ENCODE assay signal across 22 cellular contexts in genomic region chr1:71422221-71422620, GRCh38.
DNase-seq lines count a peak whose midpoint lies in the region; ATAC-seq and TF ChIP-seq lines count a peak whose summit lies in the region.
"Had no signal": no experiment of that assay in that cellular context is flagged by ENCODE, and none has a peak within 500 bp of the region (broad histone marks: within the 10 kb centered on the region; RNA-seq: fewer than 3 reads in every experiment).

No MANE protein-coding gene starts in this region.

- no peak for ATAC-seq in WTC11
- ATAC-seq in activated T-helper 17 cell treated with anti-CD3 and anti-CD28 coated beads, Interleukin-2, amount 50 U/mL, for 72 hours (replicated peaks): no peak
- ATAC-seq: CD8-positive, alpha-beta T cell; HepG2 had no signal

- CTCF ChIA-PET in WTC11 (lab: Charles Lee): no interaction called here

- H3K36me3 Mint-ChIP-seq in WTC11 (no peaks in the 10 kb centered on the region), mesothelial cell of epicardium (no peaks in the 10 kb centered on the region)
- no peaks in the 10 kb centered on the region for H3K36me3 Mint-ChIP-seq in activated T-helper 17 cell treated with anti-CD3 and anti-CD28 coated beads, Interleukin-2, amount 50 U/mL, for 72 hours (ENCODE audit: low read depth)
- H3K36me3 Mint-ChIP-seq: CD8-positive, alpha-beta T cell had no signal

- intact Hi-C loops in dorsolateral prefrontal cortex (cut with DNase I): no loop called here

- no peaks in the 10 kb centered on the region for H3K27me3 Mint-ChIP-seq in WTC11 (ENCODE audit: low read depth)
- H3K27me3 Mint-ChIP-seq in mesothelial cell of epicardium (ENCODE audit: low read depth): no peaks in the 10 kb centered on the region
- H3K27me3 Mint-ChIP-seq in activated T-helper 17 cell treated with anti-CD3 and anti-CD28 coated beads, Interleukin-2, amount 50 U/mL, for 72 hours: no peaks in the 10 kb centered on the region

- TF ChIP-seq CTCF in WTC11 (IDR thresholded peaks at IDR 0.05): no peak
- no peak for TF ChIP-seq CTCF in dorsolateral prefrontal cortex (IDR thresholded peaks at IDR 0.05 in 54 of 56, conservative IDR thresholded peaks at IDR 0.05 in 2 of 56; ENCODE audit: low read depth in 1 of 56, partially characterized antibody in 56 of 56)
- TF ChIP-seq CTCF in mesothelial cell of epicardium (IDR thresholded peaks at IDR 0.05; ENCODE audit: unreplicated experiment): no peak

- no peak for DNase-seq in WTC11 (ENCODE audit: low spot score)
- no peak for DNase-seq in dorsolateral prefrontal cortex
- peak; percentile 57 for DNase-seq in midbrain (lab: John Stamatoyannopoulos, UW)
- peak; percentile 70 for DNase-seq in superior temporal gyrus (ENCODE audit: extremely low spot score)
- no peak for DNase-seq in HCEC 1CT
- DNase-seq in ureter (ENCODE audit: low spot score): no peak
- no peak for DNase-seq in mesothelial cell of epicardium (ENCODE audit: low spot score in 2 of 2, unreplicated experiment in 2 of 2)
- DNase-seq: C1 segment of cervical spinal cord; Caco-2; CD8-positive, alpha-beta T cell; Karpas-422; NCI-H1092 treated with DMSO at 0.1 percent for 48 hours; NCI-H1436; NCI-H187 treated with DMSO at 0.1 percent for 48 hours; NCI-H2107; NCI-H446 treated with DMSO at 0.1 percent for 48 hours; NCI-H69; Right ventricle myocardium superior; RPMI8226 had no signal

- peaks cover 7% of the 10 kb centered on the region for H3K4me1 Mint-ChIP-seq in WTC11
- peaks cover 2% of the 10 kb centered on the region for H3K4me1 Mint-ChIP-seq in mesothelial cell of epicardium
- H3K4me1 Mint-ChIP-seq in activated T-helper 17 cell treated with anti-CD3 and anti-CD28 coated beads, Interleukin-2, amount 50 U/mL, for 72 hours: no peaks in the 10 kb centered on the region

- H3K27ac ChIP-seq in dorsolateral prefrontal cortex: peak overlapping the region in 55 of 59 donors; percentile 3 to 92 (median 73)
- H3K27ac ChIP-seq: SJSA1 had no signal

- POLR2A ChIA-PET in WTC11 (lab: Charles Lee): no interaction called here

- H3K27me3 ChIP-seq in dorsolateral prefrontal cortex: no peaks in the 10 kb centered on the region
- H3K27me3 ChIP-seq: SJSA1 had no signal

- no peak overlapping the region for H3K4me3 Mint-ChIP-seq in WTC11
- no peak overlapping the region for H3K4me3 Mint-ChIP-seq in mesothelial cell of epicardium
- no peak overlapping the region for H3K4me3 Mint-ChIP-seq in activated T-helper 17 cell treated with anti-CD3 and anti-CD28 coated beads, Interleukin-2, amount 50 U/mL, for 72 hours
- H3K4me3 Mint-ChIP-seq: CD8-positive, alpha-beta T cell had no signal

- no peaks in the 10 kb centered on the region for H3K9me3 Mint-ChIP-seq in WTC11
- H3K9me3 Mint-ChIP-seq in mesothelial cell of epicardium: no peaks in the 10 kb centered on the region
- peaks cover 8% of the 10 kb centered on the region for H3K9me3 Mint-ChIP-seq in activated T-helper 17 cell treated with anti-CD3 and anti-CD28 coated beads, Interleukin-2, amount 50 U/mL, for 72 hours
- H3K9me3 Mint-ChIP-seq: CD8-positive, alpha-beta T cell had no signal

- peak overlapping the region in 28 of 59 donors; percentile 0 to 51 (median 22) for H3K4me3 ChIP-seq in dorsolateral prefrontal cortex
- H3K4me3 ChIP-seq: SJSA1 had no signal

- H3K27ac Mint-ChIP-seq in WTC11: peak overlapping the region; percentile 15; the same call in 1 of the 2 replicates
- no peak overlapping the region for H3K27ac Mint-ChIP-seq in mesothelial cell of epicardium
- no peak overlapping the region for H3K27ac Mint-ChIP-seq in activated T-helper 17 cell treated with anti-CD3 and anti-CD28 coated beads, Interleukin-2, amount 50 U/mL, for 72 hours
- H3K27ac Mint-ChIP-seq: CD8-positive, alpha-beta T cell had no signal

TF ChIP-seq in WTC11, 78 proteins besides CTCF, POLR2A, EP300 and RAD21:
- TF ChIP-seq ZNF121 (CRISPR knock-in tag; IDR thresholded peaks at IDR 0.05) (no peak), E2F1 (CRISPR knock-in tag; IDR thresholded peaks at IDR 0.05) (no peak)

Comparison
In these comparisons a context has a peak if more than half of its experiments do, and no peak if none do; other contexts are left out.
1. DNase-seq: peak in midbrain (single experiment) and superior temporal gyrus (single experiment); none in WTC11 (single experiment), dorsolateral prefrontal cortex (0 of 10), HCEC 1CT (single experiment), ureter (single experiment) and mesothelial cell of epicardium (0 of 2).